In the genomic region with DNA sequence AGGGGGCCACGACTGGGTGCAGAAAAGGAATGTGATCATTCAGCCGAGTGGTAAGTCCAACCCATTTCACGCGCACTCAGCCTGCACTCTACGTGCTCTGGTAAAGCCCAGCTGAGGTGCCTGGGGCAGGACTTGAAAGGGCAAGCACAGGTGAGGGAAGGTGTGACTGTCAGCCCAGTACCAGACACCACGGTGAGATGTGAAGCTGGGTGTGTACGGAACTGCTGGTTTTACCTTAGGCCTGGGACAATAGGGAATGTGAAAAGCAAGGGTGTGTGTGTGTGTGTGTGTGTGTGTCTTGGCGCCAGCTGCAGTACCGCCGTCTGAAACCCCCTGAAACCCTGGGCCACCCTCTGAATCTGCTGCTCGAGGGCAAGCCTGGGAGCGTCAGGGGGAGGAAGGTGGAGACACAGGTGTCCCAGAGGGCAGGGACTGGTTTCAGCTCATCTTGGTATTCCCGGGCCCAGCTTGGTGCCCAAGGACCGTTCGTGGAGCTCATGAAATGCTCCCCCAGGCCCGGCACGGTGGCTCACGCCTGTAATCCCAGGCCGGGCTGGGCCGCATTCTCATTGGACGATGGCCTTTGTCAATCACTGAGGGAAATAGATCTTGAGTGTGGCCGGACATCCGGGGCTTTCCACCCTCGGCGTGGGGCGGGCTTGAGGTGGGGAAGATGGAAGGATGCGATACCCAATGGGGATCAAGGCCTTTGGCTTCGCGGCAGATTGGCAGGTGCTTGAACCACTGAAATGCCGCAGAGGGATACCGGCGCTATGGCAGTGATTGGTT, we compare ENCODE assay signal across 8 cellular contexts. TPM values are rescaled to one million over a fixed set of nuclear protein-coding genes. Genes with fewer than 3 reads are reported as not detected.
DNase-seq lines count a peak whose midpoint lies in the region; ATAC-seq lines count a peak whose summit lies in the region.

No MANE protein-coding gene starts in this region.

- H3K27me3 ChIP-seq in mononuclear cell (ENCODE audit: insufficient read depth, low read length), result no peaks in the 10 kb centered on the region

- H3K4me1 Mint-ChIP-seq in IgD-negative memory B cell, result peaks cover 7 to 20% (median 17%) of the 10 kb centered on the region in 3 donors

- H3K27ac ChIP-seq in epithelial cell of prostate, result peak overlapping the region; percentile 91

- peak; percentile 98 for ATAC-seq in GM21576 (IDR thresholded peaks at IDR 0.05; ENCODE audit: unreplicated experiment)

- DNase-seq in DMS114 treated with DMSO at 0.1 percent for 48 hours (lab: John Stamatoyannopoulos, UW; ENCODE audit: unreplicated experiment) (peak; percentile 97), OCI-M1 (lab: John Stamatoyannopoulos, UW) (peak; percentile 100), activated T-cell treated with anti-CD3 and anti-CD28 coated beads for 48 hours (ENCODE audit: low read depth) (peak; percentile 97), epithelial cell of prostate (ENCODE audit: low read depth, low spot score) (peak; percentile 100)
- peak; percentile 96 to 98 for DNase-seq in stimulated activated CD8-positive, alpha-beta memory T cell treated with anti-CD3 and anti-CD28 coated beads, Interleukin-2, amount 100 ng/mL, for 48 hours (ENCODE audit: low read depth in 2 of 2)

- H3K4me1 ChIP-seq in mononuclear cell (ENCODE audit: insufficient read depth, low read length), result peaks cover 22% of the 10 kb centered on the region

- no peaks in the 10 kb centered on the region for H3K9me3 ChIP-seq in mononuclear cell (ENCODE audit: low read depth, low read length)

- no peaks in the 10 kb centered on the region for H3K36me3 Mint-ChIP-seq in IgD-negative memory B cell

- peaks cover 0 to 7% (median 5%) of the 10 kb centered on the region in 3 donors for H3K9me3 Mint-ChIP-seq in IgD-negative memory B cell

- peaks cover 8% of the 10 kb centered on the region for H3K27me3 Mint-ChIP-seq in IgD-negative memory B cell

- peak overlapping the region; percentile 75 for H3K4me3 ChIP-seq in mononuclear cell (ENCODE audit: low read length)

- H3K27ac Mint-ChIP-seq in IgD-negative memory B cell, result peak overlapping the region; percentile 68 to 96 (median 93)

- peak overlapping the region; percentile 88 to 96 (median 93) for H3K4me3 Mint-ChIP-seq in IgD-negative memory B cell

RNA-seq across cellular contexts. Expression of a gene that starts 27.8 kb away (rescaled TPM):
- polyA plus RNA-seq in IgD-negative memory B cell, result 0.44 TPM
- total RNA-seq in mononuclear cell, result 4.0 TPM

RNA-seq across cellular contexts. Expression of a gene that starts 39.4 kb away (rescaled TPM):
- polyA plus RNA-seq in IgD-negative memory B cell, result 2.7 TPM
- total RNA-seq in mononuclear cell, result 10.3 TPM

RNA-seq across cellular contexts. Expression of a gene that starts 55.1 kb away (rescaled TPM):
- 41.4 TPM for polyA plus RNA-seq in IgD-negative memory B cell
- total RNA-seq in mononuclear cell, result 48.5 TPM

RNA-seq across cellular contexts. Expression of a gene that starts 55.3 kb away (rescaled TPM):
- polyA plus RNA-seq in IgD-negative memory B cell, result 121 TPM
- 26.3 TPM for total RNA-seq in mononuclear cell

Comparison
In these comparisons a context has a peak if more than half of its experiments do, and no peak if none do; other contexts are left out.
1. Peak in every context shown above with its lines: DNase-seq, ATAC-seq, H3K4me3 ChIP-seq and H3K27ac ChIP-seq.